10 cellular contexts compared by ENCODE assay signal in the genomic region with DNA sequence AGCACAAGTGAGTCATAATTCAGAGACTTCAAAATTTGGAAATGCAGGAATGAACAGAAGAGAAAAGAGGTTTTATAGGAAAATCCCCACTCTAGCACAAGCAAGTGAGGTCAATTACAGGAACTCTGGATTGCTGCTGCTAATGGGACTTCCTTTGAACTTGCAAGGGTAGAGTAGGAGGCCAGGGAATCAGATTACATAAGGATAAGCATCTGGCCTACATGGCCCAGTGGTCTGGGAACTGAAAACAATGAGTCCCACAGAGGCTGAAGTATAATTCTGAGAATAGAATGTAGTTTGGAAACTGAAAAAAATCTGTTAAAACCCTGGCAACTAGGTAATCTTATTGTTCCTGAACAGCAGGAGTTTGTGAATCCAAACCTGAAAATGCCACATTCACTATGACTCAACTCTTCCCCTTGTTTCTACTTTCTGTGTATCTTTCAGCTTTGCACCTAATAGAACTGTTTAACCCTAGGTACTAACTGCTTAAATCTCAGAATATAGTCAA.
DNase-seq lines count a peak whose midpoint lies in the region; ATAC-seq and TF ChIP-seq lines count a peak whose summit lies in the region.
"Had no signal": no experiment of that assay in that cellular context is flagged by ENCODE, and none has a peak within 500 bp of the region (broad histone marks: within the 10 kb centered on the region; RNA-seq: fewer than 3 reads in every experiment).

No MANE protein-coding gene starts in this region.

- POLR2A ChIA-PET in HCT116 (lab: Charles Lee) (no interaction called here), PC-9 (lab: Charles Lee; ENCODE audit: unreplicated experiment) (no interaction called here)

- H2BK15ac ChIP-seq in mesenchymal stem cell (ENCODE audit: low read depth, poor library complexity, severe bottlenecking), result no peak overlapping the region

- H3K27ac ChIP-seq in HCT116 (ENCODE audit: low read depth, low read length) (no peak overlapping the region), mesenchymal stem cell (ENCODE audit: low read length, poor library complexity, severe bottlenecking) (peak overlapping the region; percentile 64), PC-9 (no peak overlapping the region)

- BruUV-seq in HCT116 (replicated peaks; lab: Mats Ljungman, UMichigan), result no TSS peak
- no TSS peak for BruUV-seq in PC-9 (replicated peaks; lab: Mats Ljungman, UMichigan)

- H4K91ac ChIP-seq in mesenchymal stem cell (ENCODE audit: low read length), result no peak overlapping the region

- no peak for ATAC-seq in HCT116
- ATAC-seq: stimulated activated naive B cell treated with anti-CD40 and anti-IgM and Interleukin-4, amounts not matched to agents 10 μg/mL and 1 μg/mL and 100 μg/mL, for 72 hours had no signal

- intact Hi-C loops in HCT116 (cut with micrococcal nuclease) (no loop called here), PC-9 (cut with micrococcal nuclease; ENCODE audit: unreplicated experiment) (no loop called here)

- H3K4me3 ChIP-seq in HCT116 (replicated peaks in 1 of 2; ENCODE audit: low read depth in 1 of 2, low read length in 2 of 2), result no peak overlapping the region
- no peak overlapping the region for H3K4me3 ChIP-seq in astrocyte of the cerebellum (ENCODE audit: low read depth, low read length)
- no peak overlapping the region for H3K4me3 ChIP-seq in mesenchymal stem cell (ENCODE audit: insufficient read depth in 1 of 2, low read depth in 1 of 2, low read length in 2 of 2)
- no peak overlapping the region for H3K4me3 ChIP-seq in PC-9

- no peak for TF ChIP-seq RAD21 in HCT116 (IDR thresholded peaks at IDR 0.05; ENCODE audit: low read depth)

- H2AK5ac ChIP-seq in mesenchymal stem cell (ENCODE audit: low read length, severe bottlenecking), result no peak overlapping the region

- H3K14ac ChIP-seq in mesenchymal stem cell (ENCODE audit: low read length in 2 of 2), result no peak overlapping the region

- RAD21 ChIA-PET in HCT116 (lab: Charles Lee; ENCODE audit: low non-redundant PET in 1 of 2, low total read pairs in 2 of 2, uncharacterized antibody in 2 of 2, unreplicated experiment in 2 of 2), result no interaction called here

- no peaks in the 10 kb centered on the region for H3K9me3 ChIP-seq in HCT116 (ENCODE audit: control insufficient read depth in 1 of 2, insufficient read depth in 1 of 2, low read depth in 1 of 2, low read length in 2 of 2)
- H3K9me3 ChIP-seq in mesenchymal stem cell (ENCODE audit: control insufficient read depth, low read length), result no peaks in the 10 kb centered on the region
- H3K9me3 ChIP-seq in PC-9 (ENCODE audit: insufficient read depth, low read depth), result no peaks in the 10 kb centered on the region

- TF ChIP-seq CTCF in HCT116 (IDR thresholded peaks at IDR 0.05 in 2 of 3, conservative IDR thresholded peaks at IDR 0.05 in 1 of 3; ENCODE audit: borderline replicate concordance in 1 of 3, insufficient read depth in 1 of 3, low read depth in 2 of 3, low read length in 2 of 3) (no peak), astrocyte of the cerebellum (IDR thresholded peaks at IDR 0.05; ENCODE audit: low read depth, low read length, missing control alignments) (no peak), PC-9 (conservative IDR thresholded peaks at IDR 0.05) (no peak)

- H3K9ac ChIP-seq in HCT116 (ENCODE audit: low read length), result no peak overlapping the region
- H3K9ac ChIP-seq in mesenchymal stem cell (ENCODE audit: low read length), result no peak overlapping the region

- H3K9me2 ChIP-seq in HCT116 (ENCODE audit: insufficient read depth) (no peaks in the 10 kb centered on the region), PC-9 (ENCODE audit: insufficient read depth) (no peaks in the 10 kb centered on the region)

- H2BK12ac ChIP-seq in mesenchymal stem cell (ENCODE audit: low read length in 2 of 2), result no peak overlapping the region

- H3K23ac ChIP-seq in mesenchymal stem cell (ENCODE audit: low read length in 2 of 2), result no peak overlapping the region

- no peaks in the 10 kb centered on the region for H3F3A ChIP-seq in PC-9 (ENCODE audit: insufficient read depth, low read depth)

- H3K18ac ChIP-seq in mesenchymal stem cell (ENCODE audit: low read depth in 1 of 2, low read length in 2 of 2), result no peak overlapping the region

- H2AFZ ChIP-seq in HCT116 (ENCODE audit: low read depth, low read length, poor library complexity, severe bottlenecking), result no peak overlapping the region
- no peak overlapping the region for H2AFZ ChIP-seq in mesenchymal stem cell (ENCODE audit: low read depth, low read length)
- no peak overlapping the region for H2AFZ ChIP-seq in PC-9

- H3K4me2 ChIP-seq in HCT116 (ENCODE audit: low read length) (0 out of 2 replicates have a peak overlapping the region, but pooled peaks have one; percentile 1), mesenchymal stem cell (ENCODE audit: low read length, poor library complexity, severe bottlenecking) (no peak overlapping the region), PC-9 (no peak overlapping the region)

- H3K36me3 ChIP-seq in HCT116 (ENCODE audit: control insufficient read depth in 1 of 2, insufficient read depth in 2 of 2, low read length in 2 of 2) (no peaks in the 10 kb centered on the region), mesenchymal stem cell (ENCODE audit: control insufficient read depth in 1 of 2, insufficient read depth in 2 of 2, low read depth in 1 of 2, low read length in 2 of 2) (no peaks in the 10 kb centered on the region), PC-9 (ENCODE audit: low read depth) (no peaks in the 10 kb centered on the region)

- DNase-seq in DMS53 (lab: John Stamatoyannopoulos, UW), result peak; percentile 48
- DNase-seq in HCT116 (ENCODE audit: low read depth, low spot score), result no peak
- peak; percentile 75 for DNase-seq in astrocyte of the cerebellum (ENCODE audit: low read depth)
- DNase-seq in mesenchymal stem cell, result peak; percentile 7
- DNase-seq in COLO668 (lab: John Stamatoyannopoulos, UW; ENCODE audit: unreplicated experiment), result no peak
- no peak for DNase-seq in PC-9
- no peak for DNase-seq in ACHN
- no peak for DNase-seq in AML-193 (lab: John Stamatoyannopoulos, UW)
- DNase-seq: amniotic stem cell; stimulated activated naive B cell treated with anti-CD40 and anti-IgM and Interleukin-4, amounts not matched to agents 10 μg/mL and 1 μg/mL and 100 μg/mL, for 72 hours had no signal

- H3K27me3 ChIP-seq in HCT116 (ENCODE audit: insufficient read depth, low read length) (no peaks in the 10 kb centered on the region), mesenchymal stem cell (ENCODE audit: control insufficient read depth in 1 of 2, insufficient read depth in 1 of 2, low read length in 2 of 2) (no peaks in the 10 kb centered on the region), PC-9 (ENCODE audit: insufficient read depth, low read depth) (no peaks in the 10 kb centered on the region)

- H2BK5ac ChIP-seq in mesenchymal stem cell (ENCODE audit: low read depth, low read length, poor library complexity, severe bottlenecking), result no peak overlapping the region

- in situ Hi-C loops in astrocyte of the cerebellum (cut with HindIII; ENCODE audit: low sequenced_read_pairs), result no loop called here
- in situ Hi-C loops in ACHN (cut with HindIII; ENCODE audit: low pct_ligation_motif_present, low pct_unique_long_range_greater_than_20kb, low sequenced_read_pairs), result no loop called here

- no peaks in the 10 kb centered on the region for H3K79me1 ChIP-seq in mesenchymal stem cell (replicated peaks; ENCODE audit: low read length, poor library complexity, severe bottlenecking)

- H3K4me1 ChIP-seq in HCT116 (ENCODE audit: control insufficient read depth in 1 of 2, insufficient read depth in 2 of 2, low read length in 2 of 2) (peaks cover 5 to 10% of the 10 kb centered on the region in 2 experiments; a peak in 2 of 4 replicates), mesenchymal stem cell (ENCODE audit: control insufficient read depth, insufficient read depth, low read depth, low read length) (peaks cover 2% of the 10 kb centered on the region), PC-9 (replicated peaks; ENCODE audit: insufficient read depth) (no peaks in the 10 kb centered on the region)

- no peak overlapping the region for H4K8ac ChIP-seq in mesenchymal stem cell (ENCODE audit: low read length)

- no peaks in the 10 kb centered on the region for H3K79me2 ChIP-seq in HCT116 (ENCODE audit: insufficient read depth, low read length)
- H3K79me2 ChIP-seq in PC-9 (ENCODE audit: low read depth), result no peaks in the 10 kb centered on the region

- TF ChIP-seq POLR2A in HCT116 (IDR thresholded peaks at IDR 0.05; ENCODE audit: borderline replicate concordance, extremely low read depth, insufficient read depth, insufficient read length), result no peak

- no peak overlapping the region for H3K4ac ChIP-seq in mesenchymal stem cell (ENCODE audit: low read depth in 1 of 2, low read length in 2 of 2)

- CTCF ChIA-PET in HCT116 (lab: Charles Lee), result no interaction called here
- CTCF ChIA-PET in PC-9 (lab: Charles Lee), result no interaction called here

- H4K20me1 ChIP-seq in HCT116 (ENCODE audit: insufficient read depth) (no peaks in the 10 kb centered on the region), PC-9 (ENCODE audit: insufficient read depth) (no peaks in the 10 kb centered on the region)

- no peak overlapping the region for H2BK120ac ChIP-seq in mesenchymal stem cell (ENCODE audit: low read depth, low read length)

TF ChIP-seq in HCT116, 20 proteins besides CTCF, POLR2A, EP300 and RAD21 (continues in another document):
- TF ChIP-seq YY1 (IDR thresholded peaks at IDR 0.05; ENCODE audit: extremely low read depth, insufficient replicate concordance, low read depth, low read length), result no peak
- no peak for TF ChIP-seq ELF1 (IDR thresholded peaks at IDR 0.05; ENCODE audit: borderline replicate concordance, low read depth)
- TF ChIP-seq SP1 (IDR thresholded peaks at IDR 0.05; ENCODE audit: low read depth), result no peak
- TF ChIP-seq EZH2 (IDR thresholded peaks at IDR 0.05), result no peak
- TF ChIP-seq, protein P1, sequence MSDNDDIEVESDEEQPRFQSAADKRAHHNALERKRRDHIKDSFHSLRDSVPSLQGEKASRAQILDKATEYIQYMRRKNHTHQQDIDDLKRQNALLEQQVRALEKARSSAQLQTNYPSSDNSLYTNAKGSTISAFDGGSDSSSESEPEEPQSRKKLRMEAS (IDR thresholded peaks at IDR 0.05), result no peak
- no peak for TF ChIP-seq EGR1 (IDR thresholded peaks at IDR 0.05; ENCODE audit: low read depth)
- TF ChIP-seq EZH2phosphoT487 (IDR thresholded peaks at IDR 0.05; ENCODE audit: borderline replicate concordance), result no peak
- TF ChIP-seq TCF7L2 (IDR thresholded peaks at IDR 0.05; ENCODE audit: borderline replicate concordance, extremely low read depth, insufficient read depth, insufficient read length), result no peak

Comparison
In these comparisons a context has a peak if more than half of its experiments do, and no peak if none do; other contexts are left out.
1. DNase-seq: peak in DMS53 (single experiment), astrocyte of the cerebellum (single experiment) and mesenchymal stem cell (single experiment); none in HCT116 (single experiment), COLO668 (single experiment), PC-9 (0 of 2), ACHN (single experiment) and AML-193 (0 of 2).